In genomic region chr12:49643961-49644619, GRCh38 we compare ENCODE assay signal across 10 cellular contexts. TPM values are rescaled to one million over a fixed set of nuclear protein-coding genes. Genes with fewer than 3 reads are reported as not detected.
A peak's percentile ranks its signal among the peaks of the same experiment; 100 is the strongest.
DNase-seq lines count a peak whose midpoint lies in the region; ATAC-seq and TF ChIP-seq lines count a peak whose summit lies in the region.
"Had no signal": no experiment of that assay in that cellular context is flagged by ENCODE, and none has a peak within 500 bp of the region (broad histone marks: within the 10 kb centered on the region; RNA-seq: fewer than 3 reads in every experiment).

No MANE protein-coding gene starts in this region.

- intact Hi-C loops in naive thymus-derived CD4-positive, alpha-beta T cell (cut with micrococcal nuclease): loop anchor here (1.0 to 5.0 kb wide), 10 partner anchors 19 to 195 kb away; partner anchors contain the start of genes FMNL3 (in 2 of the 2), PRPF40B (in 1 of the 2) and TMBIM6 (in 1 of the 2)
- intact Hi-C loops in ascending aorta (cut with DNase I): loop anchor here (1.0 to 10.0 kb wide), 3 partner anchors 29 to 201 kb away; partner anchors contain the start of genes BCDIN3D and FMNL3

- no peaks in the 10 kb centered on the region for H3K9me3 Mint-ChIP-seq in stimulated activated naive CD8-positive, alpha-beta T cell treated with anti-CD3 and anti-CD28 coated beads, Interleukin-15, Interleukin-2, amounts not matched to agents 100 ng/mL and 50 ng/mL, for 24 hours
- no peaks in the 10 kb centered on the region for H3K9me3 Mint-ChIP-seq in naive thymus-derived CD4-positive, alpha-beta T cell

- no peak for DNase-seq in stimulated activated naive CD8-positive, alpha-beta T cell treated with anti-CD3 and anti-CD28 coated beads, Interleukin-15, Interleukin-2, amounts not matched to agents 100 U/mL and 50 U/mL, for 24 hours
- DNase-seq in caudate nucleus (lab: John Stamatoyannopoulos, UW) (no peak), NCI-H2081 treated with DMSO at 0.1 percent for 48 hours (lab: John Stamatoyannopoulos, UW) (no peak), dermis blood vessel endothelial cell (no peak), ascending aorta (ENCODE audit: low spot score in 2 of 2) (no peak)
- DNase-seq in naive thymus-derived CD4-positive, alpha-beta T cell: no peak
- no peak for DNase-seq in effector CD8-positive, alpha-beta T cell (lab: John Stamatoyannopoulos, UW)

- CTCF ChIA-PET in naive thymus-derived CD4-positive, alpha-beta T cell (lab: Charles Lee): interaction anchor here (0.9 to 10.5 kb wide), 18 partner anchors 8 to 196 kb away, joined by 3 to 229 read pairs (median 6); partner anchors contain the start of genes FMNL3 and TMBIM6

- peaks cover 0 to 65% (median 0%) of the 10 kb centered on the region in 3 experiments for H3K36me3 ChIP-seq in naive thymus-derived CD4-positive, alpha-beta T cell (ENCODE audit: control insufficient read depth in 2 of 3, insufficient read depth in 3 of 3, low read length in 3 of 3)
- peaks cover 40 to 72% of the 10 kb centered on the region in 2 donors for H3K36me3 ChIP-seq in ascending aorta

- H3K4me3 ChIP-seq in naive thymus-derived CD4-positive, alpha-beta T cell (ENCODE audit: low read length): no peak overlapping the region
- H3K4me3 ChIP-seq in ascending aorta: no peak overlapping the region

- H3K27ac ChIP-seq in caudate nucleus (ENCODE audit: low read depth, low read length): peak overlapping the region; percentile 24
- peak overlapping the region; percentile 32 for H3K27ac ChIP-seq in naive thymus-derived CD4-positive, alpha-beta T cell (ENCODE audit: low read depth, low read length)
- H3K27ac ChIP-seq in ascending aorta: no peak overlapping the region
- H3K27ac ChIP-seq: C4-2B, WERI-Rb-1 had no signal

- POLR2A ChIA-PET in naive thymus-derived CD4-positive, alpha-beta T cell (lab: Charles Lee): interaction anchor here (0.9 to 2.2 kb wide), 5 partner anchors 19 to 64 kb away, joined by 3 to 14 read pairs (median 5); no protein-coding TSS in a partner anchor

- H3K27ac Mint-ChIP-seq in stimulated activated naive CD8-positive, alpha-beta T cell treated with anti-CD3 and anti-CD28 coated beads, Interleukin-15, Interleukin-2, amounts not matched to agents 100 ng/mL and 50 ng/mL, for 24 hours: peak overlapping the region; percentile 81
- peak overlapping the region; percentile 78 to 96 (median 89) for H3K27ac Mint-ChIP-seq in naive thymus-derived CD4-positive, alpha-beta T cell

- TF ChIP-seq CTCF in ascending aorta (IDR thresholded peaks at IDR 0.05): no peak

- H3K4me1 Mint-ChIP-seq in stimulated activated naive CD8-positive, alpha-beta T cell treated with anti-CD3 and anti-CD28 coated beads, Interleukin-15, Interleukin-2, amounts not matched to agents 100 ng/mL and 50 ng/mL, for 24 hours (ENCODE audit: low read depth): peaks cover 24% of the 10 kb centered on the region
- H3K4me1 Mint-ChIP-seq in naive thymus-derived CD4-positive, alpha-beta T cell: peaks cover 23 to 56% (median 41%) of the 10 kb centered on the region in 7 donors

- H3K4me3 Mint-ChIP-seq in stimulated activated naive CD8-positive, alpha-beta T cell treated with anti-CD3 and anti-CD28 coated beads, Interleukin-15, Interleukin-2, amounts not matched to agents 100 ng/mL and 50 ng/mL, for 24 hours: no peak overlapping the region
- peak overlapping the region in 3 of 10 donors; percentile 11 to 66 (median 41) for H3K4me3 Mint-ChIP-seq in naive thymus-derived CD4-positive, alpha-beta T cell

- H3K4me1 ChIP-seq in naive thymus-derived CD4-positive, alpha-beta T cell (ENCODE audit: control insufficient read depth in 2 of 2, insufficient read depth in 2 of 2, low read length in 2 of 2): peaks cover 7 to 10% of the 10 kb centered on the region in 2 donors
- H3K4me1 ChIP-seq in ascending aorta: peaks cover 0 to 19% of the 10 kb centered on the region in 2 donors

- no peak for ATAC-seq in stimulated activated naive CD8-positive, alpha-beta T cell treated with anti-CD3 and anti-CD28 coated beads, Interleukin-15, Interleukin-2, amounts not matched to agents 100 U/mL and 50 U/mL, for 24 hours
- peak; percentile 13 for ATAC-seq in naive thymus-derived CD4-positive, alpha-beta T cell

- H3K27me3 ChIP-seq in naive thymus-derived CD4-positive, alpha-beta T cell (ENCODE audit: control insufficient read depth in 2 of 2, insufficient read depth in 2 of 2, low read length in 2 of 2): no peaks in the 10 kb centered on the region
- no peaks in the 10 kb centered on the region for H3K27me3 ChIP-seq in ascending aorta

- no peaks in the 10 kb centered on the region for H3K27me3 Mint-ChIP-seq in stimulated activated naive CD8-positive, alpha-beta T cell treated with anti-CD3 and anti-CD28 coated beads, Interleukin-15, Interleukin-2, amounts not matched to agents 100 ng/mL and 50 ng/mL, for 24 hours
- no peaks in the 10 kb centered on the region for H3K27me3 Mint-ChIP-seq in naive thymus-derived CD4-positive, alpha-beta T cell

- no peaks in the 10 kb centered on the region for H3K9me3 ChIP-seq in naive thymus-derived CD4-positive, alpha-beta T cell (ENCODE audit: control insufficient read depth in 2 of 3, low read length in 3 of 3)
- H3K9me3 ChIP-seq in ascending aorta: no peaks in the 10 kb centered on the region

- H3K36me3 Mint-ChIP-seq in stimulated activated naive CD8-positive, alpha-beta T cell treated with anti-CD3 and anti-CD28 coated beads, Interleukin-15, Interleukin-2, amounts not matched to agents 100 ng/mL and 50 ng/mL, for 24 hours (ENCODE audit: low read depth): peaks cover 33% of the 10 kb centered on the region
- peaks cover 0 to 22% (median 7%) of the 10 kb centered on the region in 5 donors for H3K36me3 Mint-ChIP-seq in naive thymus-derived CD4-positive, alpha-beta T cell

RNA-seq across cellular contexts. Expression of gene PRPF40B, which starts 20.7 kb away (rescaled TPM):
- total RNA-seq in naive thymus-derived CD4-positive, alpha-beta T cell: 10 to 100 TPM in 4 of 5 experiments, 1 to 10 TPM in 1; 7.8 to 24.1 (median 12.1) TPM
- polyA plus RNA-seq in naive thymus-derived CD4-positive, alpha-beta T cell: 1 to 10 TPM; 2.0 to 4.2 TPM
- total RNA-seq in dermis blood vessel endothelial cell (1.9 and 4.1 TPM in 2 replicates), ascending aorta (9.5 TPM)

RNA-seq across cellular contexts. Expression of gene FAM186B, which starts 38.7 kb away (rescaled TPM):
- 1 to 10 TPM in 1 of 5 experiments, under 1 TPM in 4; 0.24 to 1.1 (median 0.51) TPM for total RNA-seq in naive thymus-derived CD4-positive, alpha-beta T cell
- polyA plus RNA-seq in naive thymus-derived CD4-positive, alpha-beta T cell: under 1 TPM; 0.13 to 0.26 TPM
- total RNA-seq in dermis blood vessel endothelial cell: 0.19 and 0.34 TPM in 2 replicates
- not detected for total RNA-seq in ascending aorta

Comparison
In these comparisons a context has a peak if more than half of its experiments do, and no peak if none do; other contexts are left out.
1. H3K27ac ChIP-seq: peak in caudate nucleus (single experiment) and naive thymus-derived CD4-positive, alpha-beta T cell (single experiment); none in ascending aorta (0 of 2).